ENCODE assay signal across 31 cellular contexts in genomic region chr4:68597489-68597888, GRCh38. TPM values are rescaled to one million over a fixed set of nuclear protein-coding genes. Genes with fewer than 3 reads are reported as not detected.
"Had no signal": no experiment of that assay in that cellular context is flagged by ENCODE, and none has a peak within 500 bp of the region (broad histone marks: within the 10 kb centered on the region; RNA-seq: fewer than 3 reads in every experiment).

No MANE protein-coding gene starts in this region.

- H3K27ac Mint-ChIP-seq: dendritic cell treated with granulocyte-macrophage colony-stimulating factor and Interleukin-4, amounts not matched to agents 40 ng/mL and 50 ng/mL, for 4 days; effector memory CD8-positive, alpha-beta T cell; endodermal cell; mesothelial cell of epicardium; naive B cell had no signal

- H3K27me3 Mint-ChIP-seq: dendritic cell treated with granulocyte-macrophage colony-stimulating factor and Interleukin-4, amounts not matched to agents 40 ng/mL and 50 ng/mL, for 4 days; effector memory CD8-positive, alpha-beta T cell; naive B cell had no signal

- H3K4me1 ChIP-seq: colonic mucosa, esophagus squamous epithelium, gastrocnemius medialis, heart right ventricle, left ventricle myocardium inferior, lower lobe of right lung had no signal

- H3K4me1 Mint-ChIP-seq: endodermal cell had no signal

- H3K27me3 ChIP-seq: colonic mucosa, esophagus squamous epithelium, gastrocnemius medialis, heart right ventricle had no signal

- H3K36me3 Mint-ChIP-seq: mesothelial cell of epicardium, naive B cell had no signal

- H3K4me3 ChIP-seq: colonic mucosa, esophagus squamous epithelium, gastrocnemius medialis, heart right ventricle, left ventricle myocardium inferior, lower lobe of right lung, mucosa of descending colon had no signal

- H3K36me3 ChIP-seq: colonic mucosa, esophagus squamous epithelium, gastrocnemius medialis, heart right ventricle, left ventricle myocardium inferior, lower lobe of right lung had no signal

- H3K9me3 ChIP-seq: colonic mucosa, esophagus squamous epithelium, gastrocnemius medialis, heart right ventricle, left ventricle myocardium inferior, lower lobe of right lung, mucosa of descending colon had no signal

- H3K27ac ChIP-seq: colonic mucosa, epithelial cell of prostate, esophagus squamous epithelium, gastrocnemius medialis, heart right ventricle, left ventricle myocardium inferior, lower lobe of right lung had no signal

- ATAC-seq: effector memory CD8-positive, alpha-beta T cell; esophagus mucosa; gastrocnemius medialis; heart right ventricle; left cardiac atrium; lower lobe of right lung had no signal

- H3K9me3 Mint-ChIP-seq: effector memory CD8-positive, alpha-beta T cell; endodermal cell; mesothelial cell of epicardium had no signal

- DNase-seq: colonic mucosa; cortex of kidney; effector CD8-positive, alpha-beta T cell; effector memory CD8-positive, alpha-beta T cell; endodermal cell; erythroblast; esophagus squamous epithelium; foreskin fibroblast; foreskin melanocyte; gastrocnemius medialis; glutamatergic neuron; head of caudate nucleus; heart right ventricle; hippocampal formation; left cardiac atrium; left ventricle myocardium inferior; lower lobe of right lung; mesenchymal stem cell; mucosa of descending colon; naive B cell had no signal

- H3K4me3 Mint-ChIP-seq: dendritic cell treated with granulocyte-macrophage colony-stimulating factor and Interleukin-4, amounts not matched to agents 40 ng/mL and 50 ng/mL, for 4 days; effector memory CD8-positive, alpha-beta T cell; endodermal cell; mesothelial cell of epicardium; naive B cell had no signal

RNA-seq across cellular contexts. Expression of gene UGT2B17, which starts 21.4 kb away (rescaled TPM):
- total RNA-seq: dermis microvascular lymphatic vessel endothelial cell, endodermal cell, esophagus squamous epithelium, glomerular endothelial cell, kidney epithelial cell, left cardiac atrium, left ventricle myocardium inferior, lower leg skin, lung microvascular endothelial cell, mesothelial cell of epicardium, myocyte had no signal
- polyA plus RNA-seq: heart right ventricle, keratinocyte had no signal
